19 cellular contexts compared by ENCODE assay signal in genomic region chr17:31521632-31522283, GRCh38.
A peak's percentile ranks its signal among the peaks of the same experiment; 100 is the strongest.
DNase-seq lines count a peak whose midpoint lies in the region; TF ChIP-seq lines count a peak whose summit lies in the region.
"Had no signal": no experiment of that assay in that cellular context is flagged by ENCODE, and none has a peak within 500 bp of the region (broad histone marks: within the 10 kb centered on the region; RNA-seq: fewer than 3 reads in every experiment).

No MANE protein-coding gene starts in this region.

- H3K27me3 Mint-ChIP-seq in HFFc6 (ENCODE audit: insufficient read depth) = peaks cover 3% of the 10 kb centered on the region; the same call in 1 of the 2 replicates

- no peaks in the 10 kb centered on the region for H3K79me2 ChIP-seq in OCI-LY7 (ENCODE audit: insufficient read depth, low read depth, low read length)
- H3K79me2 ChIP-seq in parathyroid adenoma = no peaks in the 10 kb centered on the region

- H3K4me1 ChIP-seq in OCI-LY7 (ENCODE audit: insufficient read depth, low read length, poor library complexity, severe bottlenecking) = peaks cover 11% of the 10 kb centered on the region
- no peaks in the 10 kb centered on the region for H3K4me1 ChIP-seq in parathyroid adenoma
- peaks cover 0 to 5% of the 10 kb centered on the region in 2 donors for H3K4me1 ChIP-seq in right atrium auricular region
- H3K4me1 ChIP-seq in stomach = peaks cover 0 to 9% (median 7%) of the 10 kb centered on the region in 4 donors

- CTCF ChIA-PET in OCI-LY7 (lab: Charles Lee; ENCODE audit: unreplicated experiment) = interaction anchor here (0.6 kb wide), 1 partner anchor 23 kb away, joined by 4 read pairs; no protein-coding TSS in a partner anchor

- H3K4me3 ChIP-seq in OCI-LY7 (ENCODE audit: low read depth, low read length, poor library complexity, severe bottlenecking) (no peak overlapping the region), epithelial cell of proximal tubule (ENCODE audit: low read depth, low read length) (no peak overlapping the region), parathyroid adenoma (ENCODE audit: low read depth, low read length) (no peak overlapping the region), right atrium auricular region (no peak overlapping the region), stomach (no peak overlapping the region)

- H3K4me1 Mint-ChIP-seq in HFFc6 (ENCODE audit: low read depth) = no peaks in the 10 kb centered on the region

- H3K27ac ChIP-seq in OCI-LY7 (ENCODE audit: low read depth, low read length, poor library complexity, severe bottlenecking) (no peak overlapping the region), parathyroid adenoma (peak overlapping the region; percentile 56), right atrium auricular region (no peak overlapping the region), stomach (no peak overlapping the region)
- H3K27ac ChIP-seq: C4-2B, HL-60, RWPE1 had no signal

- DNase-seq in HFFc6 (no peak), OCI-LY7 (ENCODE audit: low spot score) (no peak), epithelial cell of proximal tubule (ENCODE audit: low read depth) (no peak), NK-92 (lab: John Stamatoyannopoulos, UW; ENCODE audit: unreplicated experiment) (no peak), right atrium auricular region (ENCODE audit: low spot score) (no peak), stomach (no peak)
- DNase-seq: ACHN; DND-41; IMR-90; Kasumi-1; MM.1S; NCI-H1105; NCI-H2081 treated with DMSO at 0.1 percent for 48 hours; NK-92 treated with Interleukin-12 subunit alpha and Interleukin-12 subunit beta, amount 100 ng/mL, for 24 hours; SIG-M5 had no signal

- no peaks in the 10 kb centered on the region for H3K9me3 Mint-ChIP-seq in HFFc6

- intact Hi-C loops in OCI-LY7 (cut with micrococcal nuclease; ENCODE audit: unreplicated experiment) = no loop called here
- intact Hi-C loops in stomach (cut with DNase I; ENCODE audit: low total_unique reads) = no loop called here

- BruUV-seq in OCI-LY7 (replicated peaks; lab: Mats Ljungman, UMichigan) = no TSS peak

- H3K27me3 ChIP-seq in parathyroid adenoma (ENCODE audit: control insufficient read depth, insufficient read depth, low read length) (no peaks in the 10 kb centered on the region), right atrium auricular region (no peaks in the 10 kb centered on the region), stomach (no peaks in the 10 kb centered on the region)

- H3K9me3 ChIP-seq in OCI-LY7 (ENCODE audit: low read length) (no peaks in the 10 kb centered on the region), parathyroid adenoma (ENCODE audit: control insufficient read depth, low read length) (no peaks in the 10 kb centered on the region), right atrium auricular region (peaks cover 0 to 3% of the 10 kb centered on the region in 2 donors), stomach (peaks cover 0 to 11% (median 8%) of the 10 kb centered on the region in 4 donors)

- TF ChIP-seq POLR2A in stomach (IDR thresholded peaks at IDR 0.05) = no peak

- TF ChIP-seq EP300 in stomach (IDR thresholded peaks at IDR 0.05) = no peak

- POLR2A ChIA-PET in OCI-LY7 (lab: Charles Lee) = no interaction called here

- H3K4me2 ChIP-seq in OCI-LY7 (ENCODE audit: low read length) (no peak overlapping the region), parathyroid adenoma (ENCODE audit: low read length) (peak overlapping the region; percentile 17)

- TF ChIP-seq CTCF in HFFc6 (IDR thresholded peaks at IDR 0.05) (peak; percentile 16; the same call in 1 of the 2 replicates), OCI-LY7 (conservative IDR thresholded peaks at IDR 0.05; ENCODE audit: low read length) (0 out of 2 replicates have a peak, but pooled peaks have one; percentile 25), epithelial cell of proximal tubule (conservative IDR thresholded peaks at IDR 0.05; ENCODE audit: low read depth, low read length) (peak; percentile 35), parathyroid adenoma (IDR thresholded peaks at IDR 0.05) (no peak), right atrium auricular region (IDR thresholded peaks at IDR 0.05) (no peak), stomach (IDR thresholded peaks at IDR 0.05) (no peak)

- H3K36me3 ChIP-seq in OCI-LY7 (ENCODE audit: insufficient read depth, low read length) (peaks cover 16% of the 10 kb centered on the region), parathyroid adenoma (ENCODE audit: control insufficient read depth, insufficient read depth, low read length) (no peaks in the 10 kb centered on the region), right atrium auricular region (no peaks in the 10 kb centered on the region), stomach (peaks cover 0 to 75% (median 48%) of the 10 kb centered on the region in 4 donors)

- 90 to 96% (median 94%) methylated on average over 13 of the region's 13 CpGs for WGBS in stomach, 5 donors

- no peaks in the 10 kb centered on the region for H3K9me2 ChIP-seq in OCI-LY7 (ENCODE audit: insufficient read depth, low read length)

- no peak overlapping the region for H3K4me3 Mint-ChIP-seq in HFFc6

- no peak overlapping the region for H3K27ac Mint-ChIP-seq in HFFc6

- H4K20me1 ChIP-seq in OCI-LY7 (ENCODE audit: insufficient read depth, low read length) = no peaks in the 10 kb centered on the region

- no peaks in the 10 kb centered on the region for H3K36me3 Mint-ChIP-seq in HFFc6 (ENCODE audit: low read depth)

- no peak overlapping the region for H3K9ac ChIP-seq in parathyroid adenoma

- no peak overlapping the region for H2AFZ ChIP-seq in OCI-LY7 (ENCODE audit: low read length)
- H2AFZ ChIP-seq in parathyroid adenoma = no peak overlapping the region

Comparison
In these comparisons a context has a peak if more than half of its experiments do, and no peak if none do; other contexts are left out.
1. CTCF ChIP-seq: peak in HFFc6 (single experiment), OCI-LY7 (single experiment) and epithelial cell of proximal tubule (single experiment); none in parathyroid adenoma (single experiment), right atrium auricular region (0 of 2) and stomach (0 of 7).